19 cellular contexts compared by ENCODE assay signal in the genomic region with DNA sequence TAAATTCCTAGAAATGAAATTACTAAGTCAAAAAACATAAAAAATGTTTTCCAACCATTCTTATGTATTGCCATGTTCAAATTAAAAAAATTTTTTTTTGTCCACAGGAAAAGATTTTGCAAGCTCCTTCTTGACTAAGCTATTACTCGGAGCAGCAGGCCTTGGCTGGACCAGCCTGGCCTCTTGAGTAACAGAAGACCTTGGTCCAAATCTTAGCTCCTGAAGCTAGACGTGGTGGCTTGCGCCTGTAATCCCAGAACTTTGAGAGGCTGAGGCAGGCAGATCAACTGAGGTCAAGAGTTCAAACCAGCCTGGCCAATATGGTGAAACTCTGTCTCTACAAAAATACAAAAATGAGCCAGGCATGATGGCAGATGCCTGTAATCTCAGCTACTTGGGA.
DNase-seq lines count a peak whose midpoint lies in the region; ATAC-seq and TF ChIP-seq lines count a peak whose summit lies in the region.
"Had no signal": no experiment of that assay in that cellular context is flagged by ENCODE, and none has a peak within 500 bp of the region (broad histone marks: within the 10 kb centered on the region; RNA-seq: fewer than 3 reads in every experiment).

No MANE protein-coding gene starts in this region.

- no peaks in the 10 kb centered on the region for H4K20me1 ChIP-seq in osteoblast (ENCODE audit: insufficient read depth, low read length)

- no peaks in the 10 kb centered on the region for H3K27me3 Mint-ChIP-seq in activated CD8-positive, alpha-beta memory T cell treated with anti-CD3 and anti-CD28 coated beads, Interleukin-2, amount 10 ng/mL, durations not matched to agents 7 days and 5 days
- H3K27me3 Mint-ChIP-seq: CD4-positive, CD25-positive, alpha-beta regulatory T cell; IgD-negative memory B cell had no signal

- no peaks in the 10 kb centered on the region for H3K27me3 ChIP-seq in adipocyte (replicated peaks; ENCODE audit: control insufficient read depth, insufficient read depth, low read length)
- H3K27me3 ChIP-seq in osteoblast (ENCODE audit: insufficient read depth, low read length) = no peaks in the 10 kb centered on the region
- H3K27me3 ChIP-seq: BE2C, SJSA1 had no signal

- CTCF ChIA-PET in activated CD8-positive, alpha-beta memory T cell treated with anti-CD3 and anti-CD28 coated beads, Interleukin-2, amount 10 ng/mL, durations not matched to agents 7 days and 5 days (lab: Charles Lee) = interaction anchor here (0.8 kb wide), 2 partner anchors 251 to 684 kb away, joined by 3 to 4 read pairs; partner anchors contain the start of gene CENPS

- no peak overlapping the region for H3K4me2 ChIP-seq in osteoblast (ENCODE audit: insufficient read depth, low read length)

- H3K4me3 ChIP-seq in adipocyte (ENCODE audit: low read length) (no peak overlapping the region), osteoblast (ENCODE audit: insufficient read depth, low read length) (no peak overlapping the region)
- H3K4me3 ChIP-seq: GM12878, SJSA1 had no signal

- in situ Hi-C loops in GM13976 (cut with MboI; ENCODE audit: low sequenced_read_pairs, unreplicated experiment) = no loop called here

- H3K27ac ChIP-seq in C4-2B (peak overlapping the region; percentile 82), osteoblast (ENCODE audit: low read depth, low read length) (no peak overlapping the region)
- H3K27ac ChIP-seq: SJSA1 had no signal

- no peak overlapping the region for H3K4me3 Mint-ChIP-seq in activated CD8-positive, alpha-beta memory T cell treated with anti-CD3 and anti-CD28 coated beads, Interleukin-2, amount 10 ng/mL, durations not matched to agents 7 days and 5 days
- H3K4me3 Mint-ChIP-seq: CD4-positive, CD25-positive, alpha-beta regulatory T cell; IgD-negative memory B cell had no signal

- H3K27ac Mint-ChIP-seq in activated CD8-positive, alpha-beta memory T cell treated with anti-CD3 and anti-CD28 coated beads, Interleukin-2, amount 10 ng/mL, durations not matched to agents 7 days and 5 days = no peak overlapping the region
- H3K27ac Mint-ChIP-seq: IgD-negative memory B cell had no signal

- no peaks in the 10 kb centered on the region for H3K9me3 ChIP-seq in adipocyte (ENCODE audit: control insufficient read depth, low read length)
- no peaks in the 10 kb centered on the region for H3K9me3 ChIP-seq in osteoblast (ENCODE audit: low read depth, low read length)
- H3K9me3 ChIP-seq: BE2C, SJSA1 had no signal

- no peaks in the 10 kb centered on the region for H3K9me3 Mint-ChIP-seq in activated CD8-positive, alpha-beta memory T cell treated with anti-CD3 and anti-CD28 coated beads, Interleukin-2, amount 10 ng/mL, durations not matched to agents 7 days and 5 days (ENCODE audit: low read depth)
- H3K9me3 Mint-ChIP-seq: CD4-positive, CD25-positive, alpha-beta regulatory T cell; IgD-negative memory B cell had no signal

- H3K4me1 Mint-ChIP-seq in activated CD8-positive, alpha-beta memory T cell treated with anti-CD3 and anti-CD28 coated beads, Interleukin-2, amount 10 ng/mL, durations not matched to agents 7 days and 5 days = peaks cover 2% of the 10 kb centered on the region
- H3K4me1 Mint-ChIP-seq: IgD-negative memory B cell had no signal

- H2AFZ ChIP-seq in osteoblast (ENCODE audit: low read length) = no peak overlapping the region

- no peak for ATAC-seq in activated CD8-positive, alpha-beta memory T cell treated with anti-CD3 and anti-CD28 coated beads, Interleukin-2, amount 10 ng/mL, durations not matched to agents 7 days and 5 days
- ATAC-seq: GM12878 had no signal

- no peak for TF ChIP-seq CTCF in C4-2B (conservative IDR thresholded peaks at IDR 0.05)
- TF ChIP-seq CTCF in osteoblast (IDR thresholded peaks at IDR 0.05; ENCODE audit: extremely low read depth, low read depth, low read length) = no peak
- no peak for TF ChIP-seq CTCF in GM13976 (IDR thresholded peaks at IDR 0.05; ENCODE audit: borderline replicate concordance, control extremely low read depth, extremely low read depth, insufficient read depth, missing control alignments)

- H3K36me3 ChIP-seq in adipocyte (ENCODE audit: control insufficient read depth, insufficient read depth, low read length, severe bottlenecking) = peaks cover 21% of the 10 kb centered on the region
- peaks cover 34% of the 10 kb centered on the region for H3K36me3 ChIP-seq in osteoblast (ENCODE audit: insufficient read depth, low read length)

- no peak overlapping the region for H3K9ac ChIP-seq in adipocyte (ENCODE audit: low read length)

- peaks cover 10% of the 10 kb centered on the region for H3K4me1 ChIP-seq in adipocyte (ENCODE audit: control insufficient read depth, insufficient read depth, low read length)
- H3K4me1 ChIP-seq in osteoblast (ENCODE audit: insufficient read depth, low read length) = no peaks in the 10 kb centered on the region
- H3K4me1 ChIP-seq: BE2C, SJSA1 had no signal

- peaks cover 36% of the 10 kb centered on the region for H3K36me3 Mint-ChIP-seq in activated CD8-positive, alpha-beta memory T cell treated with anti-CD3 and anti-CD28 coated beads, Interleukin-2, amount 10 ng/mL, durations not matched to agents 7 days and 5 days
- H3K36me3 Mint-ChIP-seq: IgD-negative memory B cell had no signal

- no peaks in the 10 kb centered on the region for H3K79me2 ChIP-seq in osteoblast (ENCODE audit: insufficient read depth, low read length)

- DNase-seq in adipocyte (ENCODE audit: low read depth) = peak; percentile 15
- DNase-seq in fibroblast of gingiva (ENCODE audit: low read depth) = peak; percentile 70
- peak; percentile 43 for DNase-seq in osteoblast (ENCODE audit: insufficient read length, low spot score, missing footprints)
- DNase-seq in GM13976 (ENCODE audit: low spot score) = no peak
- DNase-seq in activated CD8-positive, alpha-beta memory T cell treated with anti-CD3 and anti-CD28 coated beads, Interleukin-2, amount 50 U/mL, for 4 hours = no peak
- no peak for DNase-seq in activated CD8-positive, alpha-beta memory T cell treated with anti-CD3 and anti-CD28 coated beads, Interleukin-2, amount 10 ng/mL, durations not matched to agents 7 days and 5 days
- no peak for DNase-seq in DMS53 treated with DMSO at 0.1 percent for 48 hours (lab: John Stamatoyannopoulos, UW; ENCODE audit: unreplicated experiment)
- DNase-seq: BE2C; CD4-positive, CD25-positive, alpha-beta regulatory T cell; DMS79 treated with DMSO at 0.1 percent for 48 hours; NCI-H1417 treated with DMSO at 0.1 percent for 48 hours; NCI-H187; NCI-H446; NCI-H526; OCI-M1 had no signal

Comparison
In these comparisons a context has a peak if more than half of its experiments do, and no peak if none do; other contexts are left out.
1. DNase-seq: peak in adipocyte (single experiment), fibroblast of gingiva (single experiment) and osteoblast (single experiment); none in GM13976 (single experiment), activated CD8-positive, alpha-beta memory T cell treated with anti-CD3 and anti-CD28 coated beads, Interleukin-2, amount 50 U/mL, for 4 hours (single experiment), activated CD8-positive, alpha-beta memory T cell treated with anti-CD3 and anti-CD28 coated beads, Interleukin-2, amount 10 ng/mL, durations not matched to agents 7 days and 5 days (single experiment) and DMS53 treated with DMSO at 0.1 percent for 48 hours (single experiment).